19 cellular contexts compared by ENCODE assay signal in genomic region chr5:155148694-155149093, GRCh38.
DNase-seq lines count a peak whose midpoint lies in the region; ATAC-seq, FAIRE-seq and TF ChIP-seq lines count a peak whose summit lies in the region.
"Had no signal": no experiment of that assay in that cellular context is flagged by ENCODE, and none has a peak within 500 bp of the region (broad histone marks: within the 10 kb centered on the region; RNA-seq: fewer than 3 reads in every experiment).

No MANE protein-coding gene starts in this region.

- H3K4me3 ChIP-seq in GM12878 (no peak overlapping the region), Karpas-422 (ENCODE audit: low read length) (no peak overlapping the region)
- H3K4me3 ChIP-seq: A549, GM23248 had no signal

- WGBS in GM12878 (ENCODE audit: insufficient coverage, insufficient replicate concordance, low lambda C conversion rate, missing lambda C conversion rate): 0% methylated on average over 1 of the region's 1 CpG

- TF ChIP-seq EP300 in GM12878 (IDR thresholded peaks at IDR 0.05; ENCODE audit: borderline replicate concordance in 1 of 2, control insufficient read depth in 1 of 2, low read depth in 2 of 2, low read length in 2 of 2): no peak

- H3K9me2 ChIP-seq in Karpas-422 (replicated peaks; ENCODE audit: insufficient read depth, low read length): no peaks in the 10 kb centered on the region

- POLR2A ChIA-PET in GM12878 (lab: Charles Lee): no interaction called here

- DNase-seq in GM18507 (ENCODE audit: extremely low spot score, insufficient read length, low read depth) (no peak), GM12878 (ENCODE audit: low read depth, low spot score) (no peak), Karpas-422 (no peak), activated T-cell treated with anti-CD3 and anti-CD28 coated beads for 4 hours (no peak), mesenteric fat pad (ENCODE audit: low spot score) (no peak), NCI-H1417 treated with DMSO at 0.1 percent for 48 hours (lab: John Stamatoyannopoulos, UW) (no peak)
- DNase-seq: Caco-2; GM23248; IMR-90; MV-4-11; NCI-H1436 treated with DMSO at 0.1 percent for 48 hours; NCI-H2107; NCI-H226; NCI-H526; NK-92 treated with Interleukin-12 subunit alpha and Interleukin-12 subunit beta, amount 100 ng/mL, for 24 hours; OCI-M1 had no signal

- no peak overlapping the region for H3K9ac ChIP-seq in GM12878 (ENCODE audit: control insufficient read depth, insufficient read depth, low read length)
- no peak overlapping the region for H3K9ac ChIP-seq in Karpas-422 (ENCODE audit: low read length)
- H3K9ac ChIP-seq: GM23248 had no signal

- CTCF ChIA-PET in GM12878 (lab: Yijun Ruan, JAX): interaction anchor here (1.7 kb wide), 1 partner anchor 10 kb away, joined by 8 read pairs; no protein-coding TSS in a partner anchor

- TF ChIP-seq RAD21 in GM12878 (IDR thresholded peaks at IDR 0.05; ENCODE audit: insufficient read depth, low read depth, low read length): no peak

- H3K4me1 ChIP-seq in GM12878 (ENCODE audit: control insufficient read depth, insufficient read depth, low read length) (no peaks in the 10 kb centered on the region), Karpas-422 (ENCODE audit: low read length) (no peaks in the 10 kb centered on the region)
- H3K4me1 ChIP-seq: A549, Caco-2 had no signal

- SMC1A ChIA-PET in GM12878 (lab: Charles Lee; ENCODE audit: uncharacterized antibody, unreplicated experiment): interaction anchor here (0.9 kb wide), 1 partner anchor 12 kb away, joined by 3 read pairs; no protein-coding TSS in a partner anchor

- H3K9me3 ChIP-seq in GM12878 (replicated peaks; ENCODE audit: control insufficient read depth, insufficient read depth, low read length) (no peaks in the 10 kb centered on the region), Karpas-422 (ENCODE audit: low read length) (no peaks in the 10 kb centered on the region)
- H3K9me3 ChIP-seq: A549, Caco-2 had no signal

- BruUV-seq in GM12878 (replicated peaks; lab: Mats Ljungman, UMichigan): no TSS peak

- FAIRE-seq in GM18507 (lab: Jason Lieb, UNC): peak; percentile 9
- FAIRE-seq in GM12878 (lab: Jason Lieb, UNC): no peak
- FAIRE-seq: A549 had no signal

- peak; percentile 67 for ATAC-seq in GM19351 (IDR thresholded peaks at IDR 0.05; ENCODE audit: unreplicated experiment)
- peak; percentile 43 for ATAC-seq in HG02981 (IDR thresholded peaks at IDR 0.05; ENCODE audit: unreplicated experiment)
- ATAC-seq in GM12878: peak; percentile 81
- ATAC-seq: A549 had no signal

- intact Hi-C loops in GM12878 (cut with micrococcal nuclease; ENCODE audit: unreplicated experiment): loop anchor here (10.0 kb wide), 1 partner anchor 174 kb away; no protein-coding TSS in a partner anchor

- in situ Hi-C loops in GM12878 (cut with MboI): no loop called here

- RAD21 ChIA-PET in GM12878 (lab: Charles Lee; ENCODE audit: unreplicated experiment): interaction anchor here (0.6 to 1.3 kb wide), 2 partner anchors 10 to 195 kb away, joined by 3 read pairs; no protein-coding TSS in a partner anchor

- H3K36me3 ChIP-seq in GM12878 (ENCODE audit: control insufficient read depth in 2 of 2, insufficient read depth in 2 of 2, low read length in 1 of 2) (no peaks in the 10 kb centered on the region), Karpas-422 (ENCODE audit: insufficient read depth, low read length) (no peaks in the 10 kb centered on the region)

- no peaks in the 10 kb centered on the region; a peak in 2 of 4 replicates for H3K27me3 ChIP-seq in GM12878 (replicated peaks in 1 of 2; ENCODE audit: control insufficient read depth in 2 of 2, insufficient read depth in 2 of 2, low read length in 1 of 2)
- no peaks in the 10 kb centered on the region for H3K27me3 ChIP-seq in Karpas-422 (ENCODE audit: low read length)

- H4K20me1 ChIP-seq in GM12878 (ENCODE audit: control insufficient read depth, insufficient read depth): no peaks in the 10 kb centered on the region
- no peaks in the 10 kb centered on the region for H4K20me1 ChIP-seq in Karpas-422 (ENCODE audit: insufficient read depth, low read depth, low read length)

- H2AFZ ChIP-seq in GM12878 (ENCODE audit: control insufficient read depth, low read depth, low read length): no peak overlapping the region
- H2AFZ ChIP-seq in Karpas-422 (ENCODE audit: low read length): no peak overlapping the region
- H2AFZ ChIP-seq: GM23248 had no signal

- H3K79me2 ChIP-seq in GM12878 (ENCODE audit: control insufficient read depth, insufficient read depth, low read length) (no peaks in the 10 kb centered on the region), Karpas-422 (ENCODE audit: low read length) (no peaks in the 10 kb centered on the region)

- no peak for TF ChIP-seq CTCF in GM12878 (IDR thresholded peaks at IDR 0.05 in 2 of 3, conservative IDR thresholded peaks at IDR 0.05 in 1 of 3; ENCODE audit: control insufficient read depth in 2 of 3, extremely low read depth in 1 of 3, insufficient read depth in 1 of 3, low read depth in 3 of 3, low read length in 3 of 3)

- H3K4me2 ChIP-seq in GM12878 (ENCODE audit: control insufficient read depth, insufficient read depth): no peak overlapping the region
- H3K4me2 ChIP-seq in Karpas-422 (ENCODE audit: low read depth, low read length, poor library complexity, severe bottlenecking): no peak overlapping the region
- H3K4me2 ChIP-seq: A549 had no signal

- H3K27ac ChIP-seq in GM12878 (ENCODE audit: control insufficient read depth, insufficient read depth): no peak overlapping the region
- no peak overlapping the region for H3K27ac ChIP-seq in Karpas-422 (ENCODE audit: low read length)
- H3K27ac ChIP-seq: A549, GM23248 had no signal

- no peak for TF ChIP-seq POLR2A in GM12878 (IDR thresholded peaks at IDR 0.05; ENCODE audit: low read depth, low read length)

TF ChIP-seq in GM12878, 131 proteins besides CTCF, POLR2A, EP300 and RAD21:
- TF ChIP-seq MTA2 (IDR thresholded peaks at IDR 0.05; ENCODE audit: low read depth) (peak; percentile 44; the same call in 1 of the 2 replicates), POLR2AphosphoS2 (IDR thresholded peaks at IDR 0.05; ENCODE audit: low read depth, low read length) (no peak)
TF ChIP-seq in GM12878: peak in this region for 1.
